Comparison of ENCODE assay signal across 14 cellular contexts in the genomic region with DNA sequence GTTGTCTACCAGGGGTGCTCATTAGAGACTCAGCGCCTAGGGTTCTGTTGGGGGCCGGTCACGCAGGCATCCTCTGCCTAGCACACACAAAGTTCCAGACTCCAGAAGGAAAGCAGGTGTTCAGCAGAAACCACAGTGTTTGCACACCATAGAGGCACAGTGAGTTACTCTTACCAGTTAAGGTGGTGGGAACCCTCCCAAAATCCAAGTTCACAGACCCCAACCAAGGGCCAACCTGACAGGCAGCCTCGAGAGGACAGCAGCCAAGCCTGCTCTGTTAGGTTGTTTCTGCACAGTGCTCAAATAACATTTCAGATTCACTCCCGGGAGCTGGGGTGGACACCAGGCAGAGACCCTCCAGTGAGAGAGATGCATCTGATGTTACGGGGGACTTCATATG. TPM values are rescaled to one million over a fixed set of nuclear protein-coding genes. Genes with fewer than 3 reads are reported as not detected.
DNase-seq lines count a peak whose midpoint lies in the region; ATAC-seq and TF ChIP-seq lines count a peak whose summit lies in the region.
"Had no signal": no experiment of that assay in that cellular context is flagged by ENCODE, and none has a peak within 500 bp of the region (broad histone marks: within the 10 kb centered on the region; RNA-seq: fewer than 3 reads in every experiment).

No MANE protein-coding gene starts in this region.

- CTCF ChIA-PET in activated CD4-positive, alpha-beta T cell treated with anti-CD3 and anti-CD28 coated beads for 36 hours (lab: Charles Lee), result interaction anchor here (1.1 kb wide), 1 partner anchor 29 kb away, joined by 4 read pairs; no protein-coding TSS in a partner anchor

- POLR2A ChIA-PET in activated CD4-positive, alpha-beta T cell treated with anti-CD3 and anti-CD28 coated beads for 36 hours (lab: Charles Lee), result no interaction called here
- POLR2A ChIA-PET in naive thymus-derived CD8-positive, alpha-beta T cell (lab: Charles Lee), result interaction anchor here (0.5 kb wide), 1 partner anchor 28 kb away, joined by 5 read pairs; no protein-coding TSS in a partner anchor

- no peaks in the 10 kb centered on the region for H3K27me3 Mint-ChIP-seq in activated CD4-positive, alpha-beta T cell treated with anti-CD3 and anti-CD28 coated beads for 36 hours
- no peaks in the 10 kb centered on the region for H3K27me3 Mint-ChIP-seq in brain
- H3K27me3 Mint-ChIP-seq in naive thymus-derived CD8-positive, alpha-beta T cell, result no peaks in the 10 kb centered on the region

- no peak for ATAC-seq in activated CD4-positive, alpha-beta T cell treated with anti-CD3 and anti-CD28 coated beads for 36 hours
- ATAC-seq in naive thymus-derived CD8-positive, alpha-beta T cell, result no peak
- ATAC-seq in GM19452 (IDR thresholded peaks at IDR 0.05; ENCODE audit: unreplicated experiment), result no peak

- 92 to 100% methylated on average over 6 of the region's 6 CpGs for WGBS in thyroid gland, 2 donors

- DNase-seq in activated CD4-positive, alpha-beta T cell treated with anti-CD3 and anti-CD28 coated beads for 36 hours, result no peak
- no peak for DNase-seq in activated CD4-positive, alpha-beta T cell treated with anti-CD3 and anti-CD28 coated beads for 48 hours
- no peak for DNase-seq in naive thymus-derived CD8-positive, alpha-beta T cell
- no peak for DNase-seq in thyroid gland
- no peak for DNase-seq in activated CD8-positive, alpha-beta memory T cell treated with anti-CD3 and anti-CD28 coated beads for 24 hours
- no peak for DNase-seq in stimulated activated naive CD4-positive, alpha-beta T cell treated with Interleukin-2 at 50 U/mL for 16 hours (lab: John Stamatoyannopoulos, UW)
- DNase-seq: HCEC 1CT, NCI-H187 treated with DMSO at 0.1 percent for 48 hours, NCI-H510A, Peyer's patch, Right ventricle myocardium superior had no signal

- H3K27ac Mint-ChIP-seq in activated CD4-positive, alpha-beta T cell treated with anti-CD3 and anti-CD28 coated beads for 36 hours, result peak overlapping the region; percentile 52
- H3K27ac Mint-ChIP-seq in brain, result peak overlapping the region in 4 of 5 experiments; percentile 13 to 87 (median 40)
- peak overlapping the region in 6 of 10 donors; percentile 18 to 78 (median 46) for H3K27ac Mint-ChIP-seq in naive thymus-derived CD8-positive, alpha-beta T cell

- intact Hi-C loops in activated CD4-positive, alpha-beta T cell treated with anti-CD3 and anti-CD28 coated beads for 36 hours (cut with DNase I, micrococcal nuclease), result no loop called here
- intact Hi-C loops in thyroid gland (cut with DNase I), result no loop called here

- H3K9me3 ChIP-seq in thyroid gland, result no peaks in the 10 kb centered on the region
- H3K9me3 ChIP-seq: Peyer's patch had no signal

- H3K4me1 ChIP-seq in thyroid gland, result peaks cover 33 to 54% of the 10 kb centered on the region in 2 donors
- H3K4me1 ChIP-seq: Peyer's patch had no signal

- peaks cover 18% of the 10 kb centered on the region for H3K4me1 Mint-ChIP-seq in activated CD4-positive, alpha-beta T cell treated with anti-CD3 and anti-CD28 coated beads for 36 hours
- peaks cover 11% of the 10 kb centered on the region for H3K4me1 Mint-ChIP-seq in brain
- H3K4me1 Mint-ChIP-seq in naive thymus-derived CD8-positive, alpha-beta T cell, result peaks cover 21 to 36% (median 27%) of the 10 kb centered on the region in 4 donors

- H3K4me3 Mint-ChIP-seq in activated CD4-positive, alpha-beta T cell treated with anti-CD3 and anti-CD28 coated beads for 36 hours, result no peak overlapping the region
- H3K4me3 Mint-ChIP-seq in brain, result no peak overlapping the region
- no peak overlapping the region for H3K4me3 Mint-ChIP-seq in naive thymus-derived CD8-positive, alpha-beta T cell

- peaks cover 62 to 70% of the 10 kb centered on the region in 2 donors for H3K36me3 ChIP-seq in thyroid gland

- H3K4me3 ChIP-seq in thyroid gland (replicated peaks in 1 of 3), result no peak overlapping the region
- H3K4me3 ChIP-seq: Peyer's patch had no signal

- no peak for TF ChIP-seq CTCF in brain (conservative IDR thresholded peaks at IDR 0.05)
- TF ChIP-seq CTCF in thyroid gland (IDR thresholded peaks at IDR 0.05), result no peak

- H3K27ac ChIP-seq in thyroid gland, result peak overlapping the region; percentile 5 to 69 (median 54)
- H3K27ac ChIP-seq: 22Rv1, Peyer's patch had no signal

- no peak for TF ChIP-seq POLR2A in thyroid gland (IDR thresholded peaks at IDR 0.05)

- H3K36me3 Mint-ChIP-seq in activated CD4-positive, alpha-beta T cell treated with anti-CD3 and anti-CD28 coated beads for 36 hours (ENCODE audit: low read depth), result peaks cover 64% of the 10 kb centered on the region
- peaks cover 92% of the 10 kb centered on the region for H3K36me3 Mint-ChIP-seq in brain
- H3K36me3 Mint-ChIP-seq in naive thymus-derived CD8-positive, alpha-beta T cell, result peaks cover 0 to 100% (median 13%) of the 10 kb centered on the region in 3 donors

- no peaks in the 10 kb centered on the region for H3K9me3 Mint-ChIP-seq in activated CD4-positive, alpha-beta T cell treated with anti-CD3 and anti-CD28 coated beads for 36 hours (ENCODE audit: low read depth)
- peaks cover 0 to 1% (median 0%) of the 10 kb centered on the region in 5 experiments for H3K9me3 Mint-ChIP-seq in brain
- H3K9me3 Mint-ChIP-seq in naive thymus-derived CD8-positive, alpha-beta T cell, result no peaks in the 10 kb centered on the region

- no peaks in the 10 kb centered on the region for H3K27me3 ChIP-seq in thyroid gland
- H3K27me3 ChIP-seq: Peyer's patch had no signal

RNA-seq across cellular contexts. Expression of gene SECISBP2, which starts 36.2 kb away (rescaled TPM):
- total RNA-seq in activated CD4-positive, alpha-beta T cell treated with anti-CD3 and anti-CD28 coated beads for 36 hours, result 10 to 100 TPM; 38.6 to 49.9 TPM
- polyA plus RNA-seq in brain (ENCODE audit: insufficient read depth, low read depth, low replicate concordance), result 39.1 TPM
- total RNA-seq in naive thymus-derived CD8-positive, alpha-beta T cell, result 100 to 1,000 TPM; 105 to 112 TPM
- 10 to 100 TPM; 19.6 to 27.9 (median 21.2) TPM for polyA plus RNA-seq in naive thymus-derived CD8-positive, alpha-beta T cell
- 100 to 1,000 TPM in 1 of 4 donors, 10 to 100 TPM in 3; 77.1 to 110 (median 90.6) TPM for total RNA-seq in thyroid gland

RNA-seq across cellular contexts. Expression of gene CKS2, which starts 43.5 kb away (rescaled TPM):
- total RNA-seq in activated CD4-positive, alpha-beta T cell treated with anti-CD3 and anti-CD28 coated beads for 36 hours, result 100 to 1,000 TPM; 236 to 256 TPM
- polyA plus RNA-seq in brain (ENCODE audit: insufficient read depth, low read depth, low replicate concordance), result 220 TPM
- 1 to 10 TPM; 4.8 to 5.3 TPM for total RNA-seq in naive thymus-derived CD8-positive, alpha-beta T cell
- polyA plus RNA-seq in naive thymus-derived CD8-positive, alpha-beta T cell, result 10 to 100 TPM in 1 of 3 donors, 1 to 10 TPM in 2; 7.0 to 13.6 (median 7.8) TPM
- 10 to 100 TPM in 2 of 4 donors, 1 to 10 TPM in 2; 2.8 to 16.3 (median 11.2) TPM for total RNA-seq in thyroid gland

Comparison
In these comparisons a context has a peak if more than half of its experiments do, and no peak if none do; other contexts are left out.
1. RNA of gene CKS2, which starts 43.5 kb away (total RNA-seq): 236 to 256 TPM in activated CD4-positive, alpha-beta T cell treated with anti-CD3 and anti-CD28 coated beads for 36 hours; 2.8 to 16.3 TPM in thyroid gland and 4.8 to 5.3 TPM in naive thymus-derived CD8-positive, alpha-beta T cell; every median in the first group is over 10 times any median in the second.
2. Peak in every context shown above with its lines, with median percentiles within 50 percentile points of each other: H3K27ac Mint-ChIP-seq.